Comparison of ENCODE assay signal across 27 cellular contexts in genomic region chrX:129694805-129695204, GRCh38. TPM values are rescaled to one million over a fixed set of nuclear protein-coding genes. Genes with fewer than 3 reads are reported as not detected.
DNase-seq lines count a peak whose midpoint lies in the region; FAIRE-seq and TF ChIP-seq lines count a peak whose summit lies in the region.
"Had no signal": no experiment of that assay in that cellular context is flagged by ENCODE, and none has a peak within 500 bp of the region (broad histone marks: within the 10 kb centered on the region; RNA-seq: fewer than 3 reads in every experiment).

No MANE protein-coding gene starts in this region.

- FAIRE-seq in H1 (lab: Jason Lieb, UNC) = no peak
- FAIRE-seq: A549, D721Med, GM12878, H54 had no signal

- H4K8ac ChIP-seq in H1 (ENCODE audit: extremely low read depth, insufficient read depth, low read length) = no peak overlapping the region

- H2BK20ac ChIP-seq in H1 (ENCODE audit: low read length) = no peak overlapping the region

- H3K4me1 ChIP-seq in H1 (replicated peaks in 1 of 4; ENCODE audit: control insufficient read depth in 3 of 4, insufficient read depth in 4 of 4, low read length in 3 of 4) = peaks cover 0 to 16% (median 8%) of the 10 kb centered on the region in 4 experiments; a peak in 5 of 7 replicates
- H3K4me1 ChIP-seq: BE2C, HAP-1 had no signal

- H3K4me3 Mint-ChIP-seq in osteocyte (ENCODE audit: unreplicated experiment) = no peak overlapping the region
- H3K4me3 Mint-ChIP-seq: CD14-positive monocyte; CD4-positive, alpha-beta T cell; CD8-positive, alpha-beta memory T cell; GM23338; HFFc6 had no signal

- H3K14ac ChIP-seq in H1 (ENCODE audit: insufficient read length) = no peak overlapping the region

- H3K56ac ChIP-seq in H1 (replicated peaks; ENCODE audit: insufficient read length, low read depth, low read length) = no peak overlapping the region

- H2BK12ac ChIP-seq in H1 (ENCODE audit: low read depth, low read length) = no peak overlapping the region

- H3K4me2 ChIP-seq in H1 (ENCODE audit: insufficient read depth in 1 of 2, low read depth in 2 of 2, low read length in 2 of 2) = no peak overlapping the region
- H3K4me2 ChIP-seq: A549; BLaER1 treated with 17β-estradiol and CSF1 and Interleukin-3, amounts not matched to agents 10 nM and 100 nM; GM23338 had no signal

- no peak for TF ChIP-seq EP300 in H1 (IDR thresholded peaks at IDR 0.05; ENCODE audit: borderline replicate concordance in 1 of 2, low read depth in 2 of 2, low read length in 2 of 2)

- no peak overlapping the region for H3K23ac ChIP-seq in H1 (ENCODE audit: insufficient read length)

- no peak overlapping the region for H2BK15ac ChIP-seq in H1 (ENCODE audit: low read length)

- H3K27ac ChIP-seq in 22Rv1 = peak overlapping the region; percentile 97; the same call in 1 of the 2 replicates
- no peak overlapping the region for H3K27ac ChIP-seq in H1 (ENCODE audit: low read depth, low read length)
- H3K27ac ChIP-seq: A549; BLaER1 treated with 17β-estradiol and CSF1 and Interleukin-3, amounts not matched to agents 10 nM and 100 nM had no signal

- H3K9me3 Mint-ChIP-seq in osteocyte (ENCODE audit: unreplicated experiment) = no peaks in the 10 kb centered on the region
- H3K9me3 Mint-ChIP-seq: CD4-positive, alpha-beta T cell; CD8-positive, alpha-beta memory T cell; GM23338; HFFc6 had no signal

- H3K79me1 ChIP-seq in H1 (ENCODE audit: low read depth, low read length) = no peaks in the 10 kb centered on the region

- H3K79me2 ChIP-seq in H1 (ENCODE audit: control insufficient read depth in 1 of 2, insufficient read depth in 2 of 2, low read length in 2 of 2) = no peaks in the 10 kb centered on the region

- H3K9me3 ChIP-seq in H1 (ENCODE audit: insufficient read depth in 2 of 2, low read depth in 1 of 2, low read length in 1 of 2) = no peaks in the 10 kb centered on the region
- H3K9me3 ChIP-seq: A549, BE2C, HAP-1 had no signal

- peak overlapping the region; percentile 33 for H2BK120ac ChIP-seq in H1 (replicated peaks; ENCODE audit: low read depth, low read length)

- no peak overlapping the region for H2AFZ ChIP-seq in H1 (ENCODE audit: low read length)
- H2AFZ ChIP-seq: GM23338 had no signal

- H3K4me1 Mint-ChIP-seq in osteocyte (ENCODE audit: unreplicated experiment) = no peaks in the 10 kb centered on the region
- H3K4me1 Mint-ChIP-seq: CD8-positive, alpha-beta memory T cell had no signal

- no peak overlapping the region for H3K4me3 ChIP-seq in H1 (ENCODE audit: extremely low read depth in 1 of 4, insufficient read depth in 2 of 4, low read depth in 3 of 4, low read length in 4 of 4)
- H3K4me3 ChIP-seq: A549; BLaER1 treated with 17β-estradiol and CSF1 and Interleukin-3, amounts not matched to agents 10 nM and 100 nM; GM12878; GM23338; HAP-1 had no signal

- WGBS in H1 (ENCODE audit: extremely low coverage in 1 of 2, insufficient coverage in 1 of 2, insufficient read length in 1 of 2, insufficient replicate concordance in 2 of 2, low coverage in 1 of 2, low lambda C conversion rate in 2 of 2, missing lambda C conversion rate in 1 of 2), 2 experiments = 97% methylated on average over 5 of the region's 5 CpGs; no CpG with 5 or more reads in 1 of the 2 experiments

- H3K36me3 Mint-ChIP-seq in osteocyte (ENCODE audit: unreplicated experiment) = no peaks in the 10 kb centered on the region
- H3K36me3 Mint-ChIP-seq: CD14-positive monocyte; CD8-positive, alpha-beta memory T cell had no signal

- DNase-seq in activated CD8-positive, alpha-beta memory T cell treated with anti-CD3 and anti-CD28 coated beads for 24 hours = peak; percentile 30
- DNase-seq in activated CD8-positive, alpha-beta memory T cell treated with anti-CD3 and anti-CD28 coated beads, Interleukin-2, amount 50 U/mL, for 4 hours = no peak
- DNase-seq in H1 (ENCODE audit: low read depth in 1 of 2, low spot score in 2 of 2) (no peak), osteocyte (ENCODE audit: extremely low spot score, unreplicated experiment) (peak; percentile 51), occipital lobe (lab: John Stamatoyannopoulos, UW) (no peak), NCI-H345 (lab: John Stamatoyannopoulos, UW) (no peak)
- DNase-seq in stimulated activated CD4-positive, alpha-beta T cell treated with anti-CD3 and anti-CD28 coated beads, Interleukin-4, amount 100 ng/mL, for 4 hours = no peak
- DNase-seq: 8988T; ACHN; AML-193; BE2C; CD4-positive, alpha-beta T cell; CD8-positive, alpha-beta memory T cell; DMS 273 treated with DMSO at 0.1 percent for 48 hours; DMS79; EL; GDM1; HFFc6 had no signal

- H3K4ac ChIP-seq in H1 (replicated peaks; ENCODE audit: insufficient read length, low read depth, low read length) = no peak overlapping the region

- no peak overlapping the region for H2AK5ac ChIP-seq in H1 (ENCODE audit: low read depth, low read length)

- no peak for TF ChIP-seq POLR2A in H1 (IDR thresholded peaks at IDR 0.05; ENCODE audit: control extremely low read depth in 1 of 2, low read depth in 2 of 2, low read length in 2 of 2)

- no peak overlapping the region for H3K18ac ChIP-seq in H1 (ENCODE audit: extremely low read depth, low read length)

- no peak overlapping the region for H3K27ac Mint-ChIP-seq in osteocyte (ENCODE audit: unreplicated experiment)
- H3K27ac Mint-ChIP-seq: CD14-positive monocyte; CD4-positive, alpha-beta T cell; CD8-positive, alpha-beta memory T cell; GM23338; HFFc6 had no signal

- peaks cover 7% of the 10 kb centered on the region for H3K27me3 Mint-ChIP-seq in osteocyte (ENCODE audit: unreplicated experiment)
- H3K27me3 Mint-ChIP-seq: CD4-positive, alpha-beta T cell had no signal

- POLR2A ChIA-PET in H1 (lab: Charles Lee; ENCODE audit: partially characterized antibody) = interaction anchor here (1.1 kb wide), 1 partner anchor 17 kb away, joined by 4 read pairs; no protein-coding TSS in a partner anchor

- CTCF ChIA-PET in H1 (lab: Charles Lee; ENCODE audit: partially characterized antibody) = interaction anchor here (1.0 to 3.2 kb wide), 4 partner anchors 15 to 59 kb away, joined by 3 to 14 read pairs (median 7); no protein-coding TSS in a partner anchor

- H4K91ac ChIP-seq in H1 (replicated peaks; ENCODE audit: insufficient read length, low read length) = peak overlapping the region; percentile 40

- H3K27me3 ChIP-seq in H1 (replicated peaks in 1 of 4; ENCODE audit: control insufficient read depth in 3 of 4, extremely low read depth in 1 of 4, insufficient read depth in 3 of 4, low read length in 3 of 4) = no peaks in the 10 kb centered on the region
- H3K27me3 ChIP-seq: BE2C had no signal

- H2BK5ac ChIP-seq in H1 (ENCODE audit: low read depth, low read length) = no peak overlapping the region

- H3K9ac ChIP-seq in H1 (replicated peaks in 1 of 4; ENCODE audit: extremely low read depth in 1 of 4, low read depth in 3 of 4, low read length in 3 of 4) = no peak overlapping the region
- H3K9ac ChIP-seq: BLaER1 treated with 17β-estradiol and CSF1 and Interleukin-3, amounts not matched to agents 10 nM and 100 nM had no signal

- no peaks in the 10 kb centered on the region for H3K36me3 ChIP-seq in H1 (ENCODE audit: control insufficient read depth in 2 of 4, insufficient read depth in 4 of 4, low read length in 3 of 4)
- H3K36me3 ChIP-seq: BE2C; BLaER1 treated with 17β-estradiol and CSF1 and Interleukin-3, amounts not matched to agents 10 nM and 100 nM; HAP-1 had no signal

- TF ChIP-seq CTCF in 22Rv1 (IDR thresholded peaks at IDR 0.05) (no peak), H1 (IDR thresholded peaks at IDR 0.05; ENCODE audit: control extremely low read depth in 1 of 3, insufficient read depth in 1 of 3, low read depth in 1 of 3, low read length in 3 of 3) (no peak), osteocyte (IDR thresholded peaks at IDR 0.05) (no peak)

- no peak overlapping the region for H4K5ac ChIP-seq in H1 (ENCODE audit: insufficient read length, low read depth, low read length)

- no peaks in the 10 kb centered on the region for H3K23me2 ChIP-seq in H1 (ENCODE audit: low read depth, low read length)

- H4K20me1 ChIP-seq in H1 (replicated peaks in 1 of 2; ENCODE audit: control insufficient read depth in 1 of 2, insufficient read depth in 2 of 2, low read length in 2 of 2) = no peaks in the 10 kb centered on the region

- TF ChIP-seq RAD21 in H1 (IDR thresholded peaks at IDR 0.05 in 1 of 2, conservative IDR thresholded peaks at IDR 0.05 in 1 of 2; ENCODE audit: low read depth in 2 of 2, low read length in 2 of 2) = no peak

TF ChIP-seq in H1, 55 proteins besides CTCF, POLR2A, EP300 and RAD21 (continues in another document):
- TF ChIP-seq RNF2 (IDR thresholded peaks at IDR 0.05; ENCODE audit: borderline replicate concordance, low read depth, low read length, missing control alignments, poor library complexity, severe bottlenecking) (no peak), CTBP2 (IDR thresholded peaks at IDR 0.05; ENCODE audit: borderline replicate concordance, insufficient read depth, insufficient read length, low read length) (no peak), CHD1 (IDR thresholded peaks at IDR 0.05; ENCODE audit: low read depth, low read length) (no peak), SUZ12 (IDR thresholded peaks at IDR 0.05; ENCODE audit: low read length) (no peak), PHF8 (conservative IDR thresholded peaks at IDR 0.05; ENCODE audit: low read depth, low read length) (no peak), RBBP5 (IDR thresholded peaks at IDR 0.05; ENCODE audit: borderline replicate concordance, low read depth, low read length) (no peak)

RNA-seq across cellular contexts. Expression of gene APLN, which starts 40.0 kb away (rescaled TPM):
- 1.1 TPM in 2 replicates for total RNA-seq in H1 (2021; fragmentation: NEBNext Ultra II Directional; extraction: Animal tissue kit (Norgen Biotek cat#: 25700))
- 1.6 and 1.8 TPM in 2 replicates for polyA plus RNA-seq in H1 (2011; rRNA removed)
- 1.9 TPM for polyA plus RNA-seq in H1 (2011; cell fraction: cytosol; rRNA removed)
- 1.1 TPM for polyA plus RNA-seq in H1 (2011; cell fraction: nucleus; rRNA removed)
- polyA plus RNA-seq in H1 (2012, experiment 1 of 2) = 1.1 to 1.9 TPM (median 1.8 TPM) in 4 replicates
- 1.5 TPM for polyA plus RNA-seq in H1 (2012, experiment 2 of 2)
- polyA plus RNA-seq in H1 (2013, experiment 1 of 2) = 0.89 TPM
- 1.1 TPM for polyA plus RNA-seq in H1 (2013, experiment 2 of 2)
- 0.98 and 1.2 TPM in 2 replicates for polyA minus RNA-seq in H1 (2011; rRNA and poly(A)+ RNA removed)
- polyA minus RNA-seq in H1 (2011; cell fraction: cytosol; rRNA and poly(A)+ RNA removed) = 0.88 TPM
- polyA minus RNA-seq in H1 (2011; cell fraction: nucleus; rRNA and poly(A)+ RNA removed) = 0.20 TPM
- total RNA-seq in osteocyte = 0.38 and 0.39 TPM in 2 replicates
- total RNA-seq in occipital lobe = 2.7 TPM
- total RNA-seq: CD4-positive, alpha-beta T cell; GM12878 had no signal
- polyA plus RNA-seq: CD14-positive monocyte; CD8-positive, alpha-beta memory T cell had no signal

RNA-seq across cellular contexts. Expression of gene XPNPEP2, which starts 44.0 kb away (rescaled TPM):
- total RNA-seq in H1 (2021; fragmentation: NEBNext Ultra II Directional; extraction: Animal tissue kit (Norgen Biotek cat#: 25700)) = 0.25 TPM in 1 of 2 replicates, not detected in the other
- polyA plus RNA-seq in H1 (2011; rRNA removed) = 0.14 and 0.27 TPM in 2 replicates
- 0.10 TPM for polyA plus RNA-seq in H1 (2011; cell fraction: cytosol; rRNA removed)
- 0.14 TPM for polyA plus RNA-seq in H1 (2011; cell fraction: nucleus; rRNA removed)
- polyA plus RNA-seq in H1 (2012, experiment 1 of 2) = 0.12 to 0.24 TPM (median 0.13 TPM) in 3 of 4 replicates, not detected in the other
- polyA plus RNA-seq in H1 (2012, experiment 2 of 2) = not detected
- 0.08 TPM for polyA plus RNA-seq in H1 (2013, experiment 1 of 2)
- 0.06 TPM for polyA plus RNA-seq in H1 (2013, experiment 2 of 2)
- polyA minus RNA-seq in H1 (2011; rRNA and poly(A)+ RNA removed) = 0.13 and 0.27 TPM in 2 replicates
- polyA minus RNA-seq in H1 (2011; cell fraction: cytosol; rRNA and poly(A)+ RNA removed) = not detected
- polyA minus RNA-seq in H1 (2011; cell fraction: nucleus; rRNA and poly(A)+ RNA removed) = not detected
- 0.27 and 0.39 TPM in 2 replicates for total RNA-seq in osteocyte
- total RNA-seq in occipital lobe = 0.31 TPM
- total RNA-seq: GM23338, HFFc6 had no signal
- polyA plus RNA-seq: A549, CD14-positive monocyte, GM23338 had no signal

Comparison
In these comparisons a context has a peak if more than half of its experiments do, and no peak if none do; other contexts are left out.
1. DNase-seq: peak in activated CD8-positive, alpha-beta memory T cell treated with anti-CD3 and anti-CD28 coated beads for 24 hours (single experiment) and osteocyte (single experiment); none in activated CD8-positive, alpha-beta memory T cell treated with anti-CD3 and anti-CD28 coated beads, Interleukin-2, amount 50 U/mL, for 4 hours (single experiment), H1 (0 of 2), occipital lobe (single experiment), NCI-H345 (single experiment) and stimulated activated CD4-positive, alpha-beta T cell treated with anti-CD3 and anti-CD28 coated beads, Interleukin-4, amount 100 ng/mL, for 4 hours (0 of 2).